In the genomic region with DNA sequence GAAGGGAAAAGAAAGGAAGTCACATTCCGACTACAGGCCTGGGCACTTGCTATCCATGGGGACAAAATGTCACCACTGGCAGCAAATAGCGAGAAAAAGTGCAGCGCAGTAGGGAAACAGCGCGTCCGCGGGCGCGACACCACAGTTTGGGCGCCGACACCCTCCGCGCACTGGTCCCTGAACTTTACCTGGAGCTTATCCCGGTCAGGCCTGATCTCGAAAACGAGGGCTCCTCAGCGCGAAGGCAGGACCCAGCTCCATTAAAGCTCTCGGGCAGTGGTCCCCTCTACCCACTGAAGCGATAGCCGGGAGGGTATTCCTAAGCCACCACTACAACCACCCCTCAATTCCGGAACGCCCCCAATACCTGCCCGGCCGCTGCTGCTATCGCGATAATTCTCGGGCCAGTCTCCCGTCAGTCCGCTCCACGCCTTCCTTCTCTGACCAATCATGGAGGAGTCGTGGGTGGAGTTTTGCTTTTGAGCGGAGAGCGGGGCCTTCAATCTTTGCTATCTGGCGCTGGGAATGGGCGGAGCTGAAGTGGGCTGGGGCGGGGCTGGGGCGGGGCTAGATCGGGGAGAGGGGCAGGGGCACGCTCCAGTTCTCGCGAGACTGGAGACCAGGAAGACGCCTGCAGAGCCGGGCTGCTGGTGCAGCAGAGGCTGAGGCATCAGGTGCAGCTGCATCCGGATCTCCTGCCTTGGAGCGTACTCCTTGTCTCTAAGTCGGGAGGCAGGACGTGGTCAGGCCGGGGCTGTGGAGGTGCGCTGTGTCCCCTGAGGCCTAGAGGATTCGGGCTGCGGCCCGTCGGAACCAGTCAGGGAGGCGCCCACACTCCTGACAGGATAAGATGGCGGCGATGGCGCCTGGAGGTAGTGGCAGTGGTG, we compare ENCODE assay signal across 1 cellular context.
TF ChIP-seq lines count a peak whose summit lies in the region.

A gene with protein sequence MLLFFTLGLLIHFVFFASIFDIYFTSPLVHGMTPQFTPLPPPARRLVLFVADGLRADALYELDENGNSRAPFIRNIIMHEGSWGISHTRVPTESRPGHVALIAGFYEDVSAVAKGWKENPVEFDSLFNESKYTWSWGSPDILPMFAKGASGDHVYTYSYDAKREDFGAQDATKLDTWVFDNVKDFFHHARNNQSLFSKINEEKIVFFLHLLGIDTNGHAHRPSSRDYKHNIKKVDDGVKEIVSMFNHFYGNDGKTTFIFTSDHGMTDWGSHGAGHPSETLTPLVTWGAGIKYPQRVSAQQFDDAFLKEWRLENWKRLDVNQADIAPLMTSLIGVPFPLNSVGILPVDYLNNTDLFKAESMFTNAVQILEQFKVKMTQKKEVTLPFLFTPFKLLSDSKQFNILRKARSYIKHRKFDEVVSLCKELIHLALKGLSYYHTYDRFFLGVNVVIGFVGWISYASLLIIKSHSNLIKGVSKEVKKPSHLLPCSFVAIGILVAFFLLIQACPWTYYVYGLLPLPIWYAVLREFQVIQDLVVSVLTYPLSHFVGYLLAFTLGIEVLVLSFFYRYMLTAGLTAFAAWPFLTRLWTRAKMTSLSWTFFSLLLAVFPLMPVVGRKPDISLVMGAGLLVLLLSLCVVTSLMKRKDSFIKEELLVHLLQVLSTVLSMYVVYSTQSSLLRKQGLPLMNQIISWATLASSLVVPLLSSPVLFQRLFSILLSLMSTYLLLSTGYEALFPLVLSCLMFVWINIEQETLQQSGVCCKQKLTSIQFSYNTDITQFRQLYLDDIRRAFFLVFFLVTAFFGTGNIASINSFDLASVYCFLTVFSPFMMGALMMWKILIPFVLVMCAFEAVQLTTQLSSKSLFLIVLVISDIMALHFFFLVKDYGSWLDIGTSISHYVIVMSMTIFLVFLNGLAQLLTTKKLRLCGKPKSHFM (minus strand): TSS at position 401 of the 887 bp plus-strand sequence. CDS start 25,703 bp downstream, outside the sequence.
A gene with protein sequence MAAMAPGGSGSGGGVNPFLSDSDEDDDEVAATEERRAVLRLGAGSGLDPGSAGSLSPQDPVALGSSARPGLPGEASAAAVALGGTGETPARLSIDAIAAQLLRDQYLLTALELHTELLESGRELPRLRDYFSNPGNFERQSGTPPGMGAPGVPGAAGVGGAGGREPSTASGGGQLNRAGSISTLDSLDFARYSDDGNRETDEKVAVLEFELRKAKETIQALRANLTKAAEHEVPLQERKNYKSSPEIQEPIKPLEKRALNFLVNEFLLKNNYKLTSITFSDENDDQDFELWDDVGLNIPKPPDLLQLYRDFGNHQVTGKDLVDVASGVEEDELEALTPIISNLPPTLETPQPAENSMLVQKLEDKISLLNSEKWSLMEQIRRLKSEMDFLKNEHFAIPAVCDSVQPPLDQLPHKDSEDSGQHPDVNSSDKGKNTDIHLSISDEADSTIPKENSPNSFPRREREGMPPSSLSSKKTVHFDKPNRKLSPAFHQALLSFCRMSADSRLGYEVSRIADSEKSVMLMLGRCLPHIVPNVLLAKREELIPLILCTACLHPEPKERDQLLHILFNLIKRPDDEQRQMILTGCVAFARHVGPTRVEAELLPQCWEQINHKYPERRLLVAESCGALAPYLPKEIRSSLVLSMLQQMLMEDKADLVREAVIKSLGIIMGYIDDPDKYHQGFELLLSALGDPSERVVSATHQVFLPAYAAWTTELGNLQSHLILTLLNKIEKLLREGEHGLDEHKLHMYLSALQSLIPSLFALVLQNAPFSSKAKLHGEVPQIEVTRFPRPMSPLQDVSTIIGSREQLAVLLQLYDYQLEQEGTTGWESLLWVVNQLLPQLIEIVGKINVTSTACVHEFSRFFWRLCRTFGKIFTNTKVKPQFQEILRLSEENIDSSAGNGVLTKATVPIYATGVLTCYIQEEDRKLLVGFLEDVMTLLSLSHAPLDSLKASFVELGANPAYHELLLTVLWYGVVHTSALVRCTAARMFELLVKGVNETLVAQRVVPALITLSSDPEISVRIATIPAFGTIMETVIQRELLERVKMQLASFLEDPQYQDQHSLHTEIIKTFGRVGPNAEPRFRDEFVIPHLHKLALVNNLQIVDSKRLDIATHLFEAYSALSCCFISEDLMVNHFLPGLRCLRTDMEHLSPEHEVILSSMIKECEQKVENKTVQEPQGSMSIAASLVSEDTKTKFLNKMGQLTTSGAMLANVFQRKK (plus strand): TSS at position 600 of the 887 bp plus-strand sequence. CDS start 251 bp downstream, at position 851.

TF ChIP-seq in K562, 482 proteins besides CTCF, POLR2A, EP300 and RAD21 (continued from another document):
- TF ChIP-seq, protein P1, sequence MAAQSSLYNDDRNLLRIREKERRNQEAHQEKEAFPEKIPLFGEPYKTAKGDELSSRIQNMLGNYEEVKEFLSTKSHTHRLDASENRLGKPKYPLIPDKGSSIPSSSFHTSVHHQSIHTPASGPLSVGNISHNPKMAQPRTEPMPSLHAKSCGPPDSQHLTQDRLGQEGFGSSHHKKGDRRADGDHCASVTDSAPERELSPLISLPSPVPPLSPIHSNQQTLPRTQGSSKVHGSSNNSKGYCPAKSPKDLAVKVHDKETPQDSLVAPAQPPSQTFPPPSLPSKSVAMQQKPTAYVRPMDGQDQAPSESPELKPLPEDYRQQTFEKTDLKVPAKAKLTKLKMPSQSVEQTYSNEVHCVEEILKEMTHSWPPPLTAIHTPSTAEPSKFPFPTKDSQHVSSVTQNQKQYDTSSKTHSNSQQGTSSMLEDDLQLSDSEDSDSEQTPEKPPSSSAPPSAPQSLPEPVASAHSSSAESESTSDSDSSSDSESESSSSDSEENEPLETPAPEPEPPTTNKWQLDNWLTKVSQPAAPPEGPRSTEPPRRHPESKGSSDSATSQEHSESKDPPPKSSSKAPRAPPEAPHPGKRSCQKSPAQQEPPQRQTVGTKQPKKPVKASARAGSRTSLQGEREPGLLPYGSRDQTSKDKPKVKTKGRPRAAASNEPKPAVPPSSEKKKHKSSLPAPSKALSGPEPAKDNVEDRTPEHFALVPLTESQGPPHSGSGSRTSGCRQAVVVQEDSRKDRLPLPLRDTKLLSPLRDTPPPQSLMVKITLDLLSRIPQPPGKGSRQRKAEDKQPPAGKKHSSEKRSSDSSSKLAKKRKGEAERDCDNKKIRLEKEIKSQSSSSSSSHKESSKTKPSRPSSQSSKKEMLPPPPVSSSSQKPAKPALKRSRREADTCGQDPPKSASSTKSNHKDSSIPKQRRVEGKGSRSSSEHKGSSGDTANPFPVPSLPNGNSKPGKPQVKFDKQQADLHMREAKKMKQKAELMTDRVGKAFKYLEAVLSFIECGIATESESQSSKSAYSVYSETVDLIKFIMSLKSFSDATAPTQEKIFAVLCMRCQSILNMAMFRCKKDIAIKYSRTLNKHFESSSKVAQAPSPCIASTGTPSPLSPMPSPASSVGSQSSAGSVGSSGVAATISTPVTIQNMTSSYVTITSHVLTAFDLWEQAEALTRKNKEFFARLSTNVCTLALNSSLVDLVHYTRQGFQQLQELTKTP (IDR thresholded peaks at IDR 0.05; ENCODE audit: low read depth in 1 of 2, partially characterized antibody in 2 of 2): no peak
- no peak for TF ChIP-seq FOXJ3 (CRISPR knock-in tag; IDR thresholded peaks at IDR 0.05)
- TF ChIP-seq ZFX (CRISPR knock-in tag; IDR thresholded peaks at IDR 0.05): peak; percentile 72
- peak in 1 of 2 experiments; percentile 82; a peak in 2 of 4 replicates for TF ChIP-seq HDAC1 (IDR thresholded peaks at IDR 0.05)
- no peak for TF ChIP-seq RBM14 (IDR thresholded peaks at IDR 0.05; ENCODE audit: borderline replicate concordance, insufficient read depth, low read depth, low read length)
- TF ChIP-seq, protein P2, sequence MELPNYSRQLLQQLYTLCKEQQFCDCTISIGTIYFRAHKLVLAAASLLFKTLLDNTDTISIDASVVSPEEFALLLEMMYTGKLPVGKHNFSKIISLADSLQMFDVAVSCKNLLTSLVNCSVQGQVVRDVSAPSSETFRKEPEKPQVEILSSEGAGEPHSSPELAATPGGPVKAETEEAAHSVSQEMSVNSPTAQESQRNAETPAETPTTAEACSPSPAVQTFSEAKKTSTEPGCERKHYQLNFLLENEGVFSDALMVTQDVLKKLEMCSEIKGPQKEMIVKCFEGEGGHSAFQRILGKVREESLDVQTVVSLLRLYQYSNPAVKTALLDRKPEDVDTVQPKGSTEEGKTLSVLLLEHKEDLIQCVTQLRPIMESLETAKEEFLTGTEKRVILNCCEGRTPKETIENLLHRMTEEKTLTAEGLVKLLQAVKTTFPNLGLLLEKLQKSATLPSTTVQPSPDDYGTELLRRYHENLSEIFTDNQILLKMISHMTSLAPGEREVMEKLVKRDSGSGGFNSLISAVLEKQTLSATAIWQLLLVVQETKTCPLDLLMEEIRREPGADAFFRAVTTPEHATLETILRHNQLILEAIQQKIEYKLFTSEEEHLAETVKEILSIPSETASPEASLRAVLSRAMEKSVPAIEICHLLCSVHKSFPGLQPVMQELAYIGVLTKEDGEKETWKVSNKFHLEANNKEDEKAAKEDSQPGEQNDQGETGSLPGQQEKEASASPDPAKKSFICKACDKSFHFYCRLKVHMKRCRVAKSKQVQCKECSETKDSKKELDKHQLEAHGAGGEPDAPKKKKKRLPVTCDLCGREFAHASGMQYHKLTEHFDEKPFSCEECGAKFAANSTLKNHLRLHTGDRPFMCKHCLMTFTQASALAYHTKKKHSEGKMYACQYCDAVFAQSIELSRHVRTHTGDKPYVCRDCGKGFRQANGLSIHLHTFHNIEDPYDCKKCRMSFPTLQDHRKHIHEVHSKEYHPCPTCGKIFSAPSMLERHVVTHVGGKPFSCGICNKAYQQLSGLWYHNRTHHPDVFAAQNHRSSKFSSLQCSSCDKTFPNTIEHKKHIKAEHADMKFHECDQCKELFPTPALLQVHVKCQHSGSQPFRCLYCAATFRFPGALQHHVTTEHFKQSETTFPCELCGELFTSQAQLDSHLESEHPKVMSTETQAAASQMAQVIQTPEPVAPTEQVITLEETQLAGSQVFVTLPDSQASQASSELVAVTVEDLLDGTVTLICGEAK (IDR thresholded peaks at IDR 0.05): no peak; the same call in 1 of the 2 replicates
- TF ChIP-seq, protein P2 (CRISPR knock-in tag; IDR thresholded peaks at IDR 0.05): no peak
- TF ChIP-seq FOXK2 (conservative IDR thresholded peaks at IDR 0.05 in 1 of 2, IDR thresholded peaks at IDR 0.05 in 1 of 2; ENCODE audit: low read depth in 2 of 2): 0 out of 4 replicates have a peak, but pooled peaks have one; percentile 21 to 24
